In genomic region chr2:204072443-204073324, GRCh38 we compare ENCODE assay signal across 10 cellular contexts.
DNase-seq lines count a peak whose midpoint lies in the region; ATAC-seq, FAIRE-seq and TF ChIP-seq lines count a peak whose summit lies in the region.
"Had no signal": no experiment of that assay in that cellular context is flagged by ENCODE, and none has a peak within 500 bp of the region (broad histone marks: within the 10 kb centered on the region; RNA-seq: fewer than 3 reads in every experiment).

No MANE protein-coding gene starts in this region.

- H3K36me3 Mint-ChIP-seq in nephron progenitor cell (ENCODE audit: low read depth), result no peaks in the 10 kb centered on the region

- peak; percentile 63 for ATAC-seq in HG03280 (IDR thresholded peaks at IDR 0.05; ENCODE audit: unreplicated experiment)
- ATAC-seq in HG03354 (IDR thresholded peaks at IDR 0.05; ENCODE audit: poor library complexity, severe bottlenecking, unreplicated experiment), result no peak
- ATAC-seq: body of pancreas had no signal

- no peak for FAIRE-seq in urothelium cell line (lab: Jason Lieb, UNC)

- H3K27me3 Mint-ChIP-seq in nephron progenitor cell (ENCODE audit: low read depth, poor library complexity), result peaks cover 10% of the 10 kb centered on the region

- no peak overlapping the region for H3K4me3 Mint-ChIP-seq in nephron progenitor cell

- no peak overlapping the region for H3K27ac Mint-ChIP-seq in nephron progenitor cell

- TF ChIP-seq CTCF in choroid plexus epithelial cell (conservative IDR thresholded peaks at IDR 0.05; ENCODE audit: low read depth, low read length) (peak; percentile 58), nephron progenitor cell (IDR thresholded peaks at IDR 0.05) (peak; percentile 63)

- no peaks in the 10 kb centered on the region for H3K9me3 Mint-ChIP-seq in nephron progenitor cell

- DNase-seq in NCI-H1436 (lab: John Stamatoyannopoulos, UW) (peak; percentile 31), NCI-H1436 treated with DMSO at 0.1 percent for 48 hours (lab: John Stamatoyannopoulos, UW) (no peak), choroid plexus epithelial cell (ENCODE audit: low read depth) (peak; percentile 16), nephron progenitor cell (peak; percentile 71), urothelium cell line (ENCODE audit: low spot score) (peak; percentile 29)
- peak; percentile 6 to 64 (median 28) for DNase-seq in activated CD4-positive, CD25-positive, alpha-beta regulatory T cell (lab: John Stamatoyannopoulos, UW)

- H3K4me1 Mint-ChIP-seq in nephron progenitor cell, result no peaks in the 10 kb centered on the region

- no peak overlapping the region for H3K4me3 ChIP-seq in choroid plexus epithelial cell (ENCODE audit: low read depth, low read length)
- H3K4me3 ChIP-seq: BLaER1, body of pancreas had no signal
